8 cellular contexts compared by ENCODE assay signal in the genomic region with DNA sequence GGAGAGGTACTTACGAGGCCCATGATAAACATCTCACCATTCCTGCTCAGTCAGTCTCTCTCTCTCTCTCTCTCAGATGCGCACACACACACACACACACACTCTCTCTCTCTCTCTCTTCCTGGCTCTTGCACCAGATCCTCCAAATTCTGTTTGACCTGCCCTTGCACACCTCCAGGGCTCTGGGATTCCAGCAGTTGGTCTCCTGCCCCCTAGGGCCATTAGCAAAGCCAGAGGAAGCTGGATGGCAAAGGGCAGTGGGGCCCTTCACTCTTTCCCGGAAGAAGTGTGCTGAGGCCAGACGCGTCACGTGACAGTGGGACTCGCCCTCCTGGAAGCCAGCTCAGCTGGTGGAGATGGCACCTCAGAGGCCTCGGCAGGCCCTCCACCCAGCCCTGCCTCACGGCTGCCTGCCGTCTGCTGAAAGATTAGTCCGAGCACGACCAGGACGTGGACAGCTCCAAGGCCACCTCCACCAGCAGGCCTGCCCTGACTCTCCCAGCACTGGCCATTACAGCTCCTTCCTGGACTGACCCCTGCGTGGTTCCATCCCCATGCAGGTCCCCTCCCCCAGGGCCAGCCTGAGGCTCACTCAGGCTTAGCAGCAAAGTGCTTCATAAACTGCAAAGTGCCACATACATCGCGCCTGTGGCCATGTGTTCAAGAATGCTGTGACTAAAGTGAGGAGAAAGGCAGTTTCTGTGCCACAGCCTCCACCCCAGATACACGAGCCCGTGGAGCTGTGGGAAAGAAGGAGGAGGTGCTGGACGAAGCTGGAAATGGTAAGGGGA. TPM values are rescaled to one million over a fixed set of nuclear protein-coding genes. Genes with fewer than 3 reads are reported as not detected.
DNase-seq lines count a peak whose midpoint lies in the region; ATAC-seq and TF ChIP-seq lines count a peak whose summit lies in the region.

No MANE protein-coding gene starts in this region.

- peak overlapping the region; percentile 56 to 90 for H3K18ac ChIP-seq in mesenchymal stem cell (ENCODE audit: low read depth in 1 of 2, low read length in 2 of 2)

- H2BK5ac ChIP-seq in mesenchymal stem cell (ENCODE audit: low read depth, low read length, poor library complexity, severe bottlenecking), result no peak overlapping the region

- CTCF ChIA-PET in PC-3 (lab: Charles Lee), result interaction anchor here (0.6 kb wide), 2 partner anchors 10 to 560 kb away, joined by 3 read pairs; no protein-coding TSS in a partner anchor

- H4K91ac ChIP-seq in mesenchymal stem cell (ENCODE audit: low read length), result peak overlapping the region; percentile 36

- H3K4me3 ChIP-seq in PC-3 (ENCODE audit: low read length) (peak overlapping the region; percentile 95), mesenchymal stem cell (ENCODE audit: insufficient read depth in 1 of 2, low read depth in 1 of 2, low read length in 2 of 2) (no peak overlapping the region), urinary bladder (ENCODE audit: low read depth, low read length) (peak overlapping the region; percentile 60)

- H3F3A ChIP-seq in PC-3 (ENCODE audit: low read length, unreplicated experiment), result no peaks in the 10 kb centered on the region

- H2AK5ac ChIP-seq in mesenchymal stem cell (ENCODE audit: low read length, severe bottlenecking), result no peak overlapping the region

- H3K27ac ChIP-seq in PC-3 (ENCODE audit: low read length), result peak overlapping the region; percentile 43
- peak overlapping the region; percentile 67 for H3K27ac ChIP-seq in mesenchymal stem cell (ENCODE audit: low read length, poor library complexity, severe bottlenecking)
- H3K27ac ChIP-seq in urinary bladder (ENCODE audit: low read depth), result no peak overlapping the region

- WGBS in mesenchymal stem cell, result 17% methylated on average over 19 of the region's 19 CpGs
- 50% methylated on average over 19 of the region's 19 CpGs for WGBS in urinary bladder

- H3K4me1 ChIP-seq in PC-3 (ENCODE audit: insufficient read depth, low read length) (peaks cover 33% of the 10 kb centered on the region), mesenchymal stem cell (ENCODE audit: control insufficient read depth, insufficient read depth, low read depth, low read length) (peaks cover 54% of the 10 kb centered on the region), urinary bladder (ENCODE audit: insufficient read depth) (no peaks in the 10 kb centered on the region)

- POLR2A ChIA-PET in PC-3 (lab: Charles Lee; ENCODE audit: unreplicated experiment), result no interaction called here

- H3K23ac ChIP-seq in mesenchymal stem cell (ENCODE audit: low read length in 2 of 2), result no peak overlapping the region

- no peak for TF ChIP-seq CTCF in PC-3 (conservative IDR thresholded peaks at IDR 0.05; ENCODE audit: low read depth, low read length)

- H2BK15ac ChIP-seq in mesenchymal stem cell (ENCODE audit: low read depth, poor library complexity, severe bottlenecking), result no peak overlapping the region

- no peak overlapping the region for H2BK120ac ChIP-seq in mesenchymal stem cell (ENCODE audit: low read depth, low read length)

- H3K79me1 ChIP-seq in mesenchymal stem cell (replicated peaks; ENCODE audit: low read length, poor library complexity, severe bottlenecking), result peaks cover 18% of the 10 kb centered on the region

- peaks cover 9% of the 10 kb centered on the region; the same call in 1 of the 2 replicates for H4K20me1 ChIP-seq in PC-3 (ENCODE audit: low read length)

- no peak overlapping the region for H3K9ac ChIP-seq in PC-3 (ENCODE audit: low read length)
- no peak overlapping the region for H3K9ac ChIP-seq in mesenchymal stem cell (ENCODE audit: low read length)

- no peaks in the 10 kb centered on the region for H3K9me3 ChIP-seq in PC-3 (ENCODE audit: low read length)
- H3K9me3 ChIP-seq in mesenchymal stem cell (ENCODE audit: control insufficient read depth, low read length), result no peaks in the 10 kb centered on the region

- no peaks in the 10 kb centered on the region for H3K9me2 ChIP-seq in PC-3 (replicated peaks; ENCODE audit: low read length)

- peaks cover 3% of the 10 kb centered on the region; the same call in 1 of the 2 replicates for H3K36me3 ChIP-seq in PC-3 (ENCODE audit: low read depth, low read length)
- peaks cover 0 to 40% of the 10 kb centered on the region in 2 experiments for H3K36me3 ChIP-seq in mesenchymal stem cell (ENCODE audit: control insufficient read depth in 1 of 2, insufficient read depth in 2 of 2, low read depth in 1 of 2, low read length in 2 of 2)
- H3K36me3 ChIP-seq in urinary bladder (ENCODE audit: insufficient read depth), result no peaks in the 10 kb centered on the region

- H3K14ac ChIP-seq in mesenchymal stem cell (ENCODE audit: low read length in 2 of 2), result peak overlapping the region in 1 of 2 experiments; percentile 86

- peak; percentile 72 for DNase-seq in Caki2 (ENCODE audit: low read depth)
- DNase-seq in PC-3, result peak; percentile 49
- DNase-seq in central memory CD4-positive, alpha-beta T cell, result peak; percentile 58
- peak; percentile 79 for DNase-seq in mesenchymal stem cell
- no peak for DNase-seq in T1000 (lab: John Stamatoyannopoulos, UW)

- intact Hi-C loops in PC-3 (cut with micrococcal nuclease), result loop anchor here (5.0 kb wide), 1 partner anchor 76 kb away; a partner anchor contains a TSS

- H2AFZ ChIP-seq in PC-3 (ENCODE audit: low read length) (no peak overlapping the region), mesenchymal stem cell (ENCODE audit: low read depth, low read length) (peak overlapping the region; percentile 10)

- in situ Hi-C loops in Caki2 (cut with HindIII; ENCODE audit: low pct_unique_long_range_greater_than_20kb, low sequenced_read_pairs), result no loop called here

- peaks cover 79% of the 10 kb centered on the region for H3K79me2 ChIP-seq in PC-3 (ENCODE audit: low read length)

- peak overlapping the region; percentile 29 to 87 for H2BK12ac ChIP-seq in mesenchymal stem cell (ENCODE audit: low read length in 2 of 2)

- BruUV-seq in PC-3 (replicated peaks; lab: Mats Ljungman, UMichigan), result no TSS peak

- peak overlapping the region; percentile 30 for H4K8ac ChIP-seq in mesenchymal stem cell (ENCODE audit: low read length)

- no peaks in the 10 kb centered on the region for H3K27me3 ChIP-seq in PC-3 (ENCODE audit: low read length)
- peaks cover 0 to 79% of the 10 kb centered on the region in 2 experiments for H3K27me3 ChIP-seq in mesenchymal stem cell (ENCODE audit: control insufficient read depth in 1 of 2, insufficient read depth in 1 of 2, low read length in 2 of 2)

- H3K4ac ChIP-seq in mesenchymal stem cell (ENCODE audit: low read depth in 1 of 2, low read length in 2 of 2), result peak overlapping the region; percentile 73 to 83

- no peak for ATAC-seq in PC-3
- no peak for ATAC-seq in HG02642 (IDR thresholded peaks at IDR 0.05; ENCODE audit: poor library complexity, unreplicated experiment)
- ATAC-seq in HG02623 (IDR thresholded peaks at IDR 0.05; ENCODE audit: unreplicated experiment), result no peak

- H3K4me2 ChIP-seq in PC-3 (ENCODE audit: low read length) (peak overlapping the region; percentile 80), mesenchymal stem cell (ENCODE audit: low read length, poor library complexity, severe bottlenecking) (peak overlapping the region; percentile 72)

RNA-seq across cellular contexts. Expression of a gene that starts 3.7 kb away (rescaled TPM):
- total RNA-seq in Caki2 (2014; rRNA removed; shearing (Covaris generic); ENCODE audit: low replicate concordance), result 20.9 and 37.3 TPM in 2 replicates
- total RNA-seq in PC-3 (2014; rRNA removed), result 29.7 and 33.1 TPM in 2 replicates
- 3.4 TPM for polyA plus RNA-seq in mesenchymal stem cell (2013, experiment 1 of 2)
- 3.6 TPM for polyA plus RNA-seq in mesenchymal stem cell (2013, experiment 2 of 2)
- 5.8 TPM for total RNA-seq in urinary bladder
- polyA plus RNA-seq in urinary bladder, result 12.3 TPM

Comparison
In these comparisons a context has a peak if more than half of its experiments do, and no peak if none do; other contexts are left out.
1. H3K4me3 ChIP-seq: peak in PC-3 (single experiment) and urinary bladder (single experiment); none in mesenchymal stem cell (0 of 2).